Comparison of ENCODE assay signal across 9 cellular contexts in the genomic region with DNA sequence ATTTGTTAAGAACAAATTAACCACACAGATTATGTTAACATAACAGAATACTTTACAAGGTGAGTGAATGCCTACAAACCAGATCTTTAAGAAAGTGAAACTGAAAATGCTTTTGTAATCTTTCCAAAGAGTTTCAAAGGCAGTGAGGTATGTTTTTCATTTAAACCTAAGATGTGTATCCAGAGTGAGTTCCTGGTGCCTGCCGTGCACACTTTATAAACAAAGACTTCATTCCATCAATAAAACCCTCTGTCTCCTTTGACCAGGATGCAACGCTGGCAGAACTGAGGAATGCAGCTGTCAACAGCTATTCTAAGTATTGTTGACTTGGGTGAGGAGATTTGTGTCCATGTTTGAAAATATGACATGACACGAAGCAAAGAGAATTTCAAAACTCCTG.
DNase-seq lines count a peak whose midpoint lies in the region; ATAC-seq and TF ChIP-seq lines count a peak whose summit lies in the region.
"Had no signal": no experiment of that assay in that cellular context is flagged by ENCODE, and none has a peak within 500 bp of the region (broad histone marks: within the 10 kb centered on the region; RNA-seq: fewer than 3 reads in every experiment).

No MANE protein-coding gene starts in this region.

- H3K27ac Mint-ChIP-seq in activated T-cell treated with anti-CD3 and anti-CD28 coated beads, Interleukin-2, amount 50 U/mL, for 24 hours: no peak overlapping the region

- ATAC-seq in HG03196 (IDR thresholded peaks at IDR 0.05; ENCODE audit: unreplicated experiment): no peak

- H3K4me3 ChIP-seq in fibroblast of mammary gland (ENCODE audit: control insufficient read depth, low read depth, low read length): no peak overlapping the region
- H3K4me3 ChIP-seq: cardiac muscle cell had no signal

- no peaks in the 10 kb centered on the region for H3K27me3 Mint-ChIP-seq in activated T-cell treated with anti-CD3 and anti-CD28 coated beads, Interleukin-2, amount 50 U/mL, for 24 hours

- peak overlapping the region; percentile 2 for H3K27ac ChIP-seq in substantia nigra (ENCODE audit: low read depth, low read length, poor library complexity, severe bottlenecking)
- H3K27ac ChIP-seq: cardiac muscle cell had no signal

- peak overlapping the region; percentile 32 for H3K4me3 Mint-ChIP-seq in activated T-cell treated with anti-CD3 and anti-CD28 coated beads, Interleukin-2, amount 50 U/mL, for 24 hours

- H3K9me3 Mint-ChIP-seq in activated T-cell treated with anti-CD3 and anti-CD28 coated beads, Interleukin-2, amount 50 U/mL, for 24 hours: no peaks in the 10 kb centered on the region

- no peak for TF ChIP-seq CTCF in fibroblast of mammary gland (conservative IDR thresholded peaks at IDR 0.05; ENCODE audit: control insufficient read depth, insufficient read depth, low read depth, low read length)

- no peak for DNase-seq in activated T-cell treated with anti-CD3 and anti-CD28 coated beads, Interleukin-2, amount 50 U/mL, for 24 hours
- DNase-seq in activated T-cell treated with anti-CD3 and anti-CD28 coated beads for 4 hours: no peak
- peak; percentile 67 for DNase-seq in M059J (ENCODE audit: low read depth)
- DNase-seq in fibroblast of mammary gland (ENCODE audit: low read depth): peak; percentile 29
- no peak for DNase-seq in substantia nigra (lab: John Stamatoyannopoulos, UW)
- no peak for DNase-seq in NCI-H2081 (lab: John Stamatoyannopoulos, UW)
- DNase-seq in HPDE6-E6E7 (ENCODE audit: extremely low spot score): no peak

- H3K4me1 Mint-ChIP-seq in activated T-cell treated with anti-CD3 and anti-CD28 coated beads, Interleukin-2, amount 50 U/mL, for 24 hours (ENCODE audit: low read depth): peaks cover 26% of the 10 kb centered on the region

- H3K36me3 Mint-ChIP-seq in activated T-cell treated with anti-CD3 and anti-CD28 coated beads, Interleukin-2, amount 50 U/mL, for 24 hours (ENCODE audit: low read depth): no peaks in the 10 kb centered on the region

Comparison
In these comparisons a context has a peak if more than half of its experiments do, and no peak if none do; other contexts are left out.
1. DNase-seq: peak in M059J (single experiment) and fibroblast of mammary gland (single experiment); none in activated T-cell treated with anti-CD3 and anti-CD28 coated beads, Interleukin-2, amount 50 U/mL, for 24 hours (single experiment), activated T-cell treated with anti-CD3 and anti-CD28 coated beads for 4 hours (single experiment), substantia nigra (0 of 49), NCI-H2081 (0 of 2) and HPDE6-E6E7 (single experiment).